In the genomic region with DNA sequence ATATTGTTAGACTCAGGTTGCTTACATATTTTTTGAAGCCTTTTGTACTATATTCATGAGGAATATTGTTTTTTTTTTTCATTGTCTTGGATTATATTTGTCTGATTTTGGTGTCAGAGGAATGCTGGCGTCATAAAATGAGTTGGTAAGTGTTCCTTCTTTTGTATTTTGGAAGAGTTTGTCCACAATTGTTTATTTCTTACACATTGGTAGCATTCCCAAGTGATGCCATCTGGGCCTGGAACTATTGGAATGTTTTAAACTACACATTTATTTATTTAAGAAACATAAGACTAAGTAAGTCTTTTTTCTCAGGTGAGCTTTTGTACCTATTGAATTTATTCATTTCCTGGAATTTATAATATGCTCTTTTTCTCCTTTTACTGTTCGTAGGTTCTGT, we compare ENCODE assay signal across 15 cellular contexts.
DNase-seq lines count a peak whose midpoint lies in the region; ATAC-seq lines count a peak whose summit lies in the region.
"Had no signal": no experiment of that assay in that cellular context is flagged by ENCODE, and none has a peak within 500 bp of the region (broad histone marks: within the 10 kb centered on the region; RNA-seq: fewer than 3 reads in every experiment).

No MANE protein-coding gene starts in this region.

- no peak overlapping the region for H3K9ac ChIP-seq in adipocyte (ENCODE audit: low read length)

- H3K36me3 ChIP-seq in adipocyte (ENCODE audit: control insufficient read depth, insufficient read depth, low read length, severe bottlenecking): no peaks in the 10 kb centered on the region

- DNase-seq in H4 (ENCODE audit: low spot score): peak; percentile 37
- peak; percentile 12 for DNase-seq in adipocyte (ENCODE audit: low read depth)
- peak; percentile 51 for DNase-seq in fibroblast of gingiva (ENCODE audit: low read depth)
- DNase-seq in D341Med (ENCODE audit: low spot score): no peak
- DNase-seq in AG08396 (ENCODE audit: low spot score): no peak
- no peak for DNase-seq in HT-29 (ENCODE audit: low spot score)
- DNase-seq: AML-193; Caco-2; CD4-positive, alpha-beta T cell; DMS153; DMS79; GDM1; GOT3; H9 had no signal

- H3K4me1 ChIP-seq in adipocyte (ENCODE audit: control insufficient read depth, insufficient read depth, low read length): peaks cover 1% of the 10 kb centered on the region

- H3K9me3 ChIP-seq in adipocyte (ENCODE audit: control insufficient read depth, low read length): no peaks in the 10 kb centered on the region
- H3K9me3 ChIP-seq: Caco-2 had no signal

- no peak overlapping the region for H3K4me3 ChIP-seq in adipocyte (ENCODE audit: low read length)

- H3K27me3 ChIP-seq in adipocyte (replicated peaks; ENCODE audit: control insufficient read depth, insufficient read depth, low read length): no peaks in the 10 kb centered on the region

- no peak for ATAC-seq in GM18873 (IDR thresholded peaks at IDR 0.05; ENCODE audit: low FRiP score, unreplicated experiment)

Comparison
In these comparisons a context has a peak if more than half of its experiments do, and no peak if none do; other contexts are left out.
1. DNase-seq: peak in H4 (single experiment), adipocyte (single experiment) and fibroblast of gingiva (single experiment); none in D341Med (single experiment), AG08396 (single experiment) and HT-29 (single experiment).